8 cellular contexts compared by ENCODE assay signal in the genomic region with DNA sequence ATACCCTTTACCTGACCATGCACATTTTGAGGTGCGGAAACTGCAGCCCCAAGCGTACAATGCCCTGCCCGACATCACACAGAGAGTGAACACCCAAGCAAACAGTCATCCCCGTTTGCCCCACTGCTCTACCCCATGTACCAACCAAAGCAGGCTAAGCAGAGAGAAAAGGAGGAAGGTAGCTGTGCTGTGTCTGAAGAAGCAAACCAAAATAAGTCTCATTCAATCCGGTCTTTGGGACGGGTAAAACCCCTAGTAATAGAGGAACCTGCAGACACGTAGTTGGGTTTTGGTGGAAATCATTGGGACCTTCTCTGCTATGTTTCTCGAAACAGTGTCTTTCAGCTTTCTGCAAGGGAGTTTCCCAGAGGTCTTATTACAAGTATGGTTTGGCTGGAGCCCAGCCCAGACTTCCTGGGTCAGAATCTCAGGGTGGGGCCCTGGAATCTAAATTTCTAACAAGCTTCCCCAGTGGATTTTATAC.
A peak's percentile ranks its signal among the peaks of the same experiment; 100 is the strongest.
DNase-seq lines count a peak whose midpoint lies in the region; ATAC-seq and TF ChIP-seq lines count a peak whose summit lies in the region.

No MANE protein-coding gene starts in this region.

- H3K27me3 Mint-ChIP-seq in CD14-positive monocyte (ENCODE audit: low read depth in 3 of 3) (peaks cover 48 to 70% (median 57%) of the 10 kb centered on the region in 3 donors), WTC11 (ENCODE audit: low read depth) (peaks cover 37% of the 10 kb centered on the region)

- peak; percentile 56 for DNase-seq in CD14-positive monocyte (ENCODE audit: low spot score)
- DNase-seq in NCI-H226, result peak; percentile 75
- peak; percentile 72 for DNase-seq in glomerular visceral epithelial cell (ENCODE audit: extremely low spot score)
- no peak for DNase-seq in middle frontal gyrus (ENCODE audit: extremely low spot score, low spot score)
- DNase-seq in cardiac septum (ENCODE audit: low spot score), result no peak
- DNase-seq in WTC11 (ENCODE audit: low spot score), result no peak
- no peak for DNase-seq in cortex of kidney (lab: John Stamatoyannopoulos, UW)

- H3K4me1 Mint-ChIP-seq in CD14-positive monocyte (peaks cover 18% of the 10 kb centered on the region), WTC11 (peaks cover 78% of the 10 kb centered on the region)

- H3K9me3 Mint-ChIP-seq in CD14-positive monocyte (peaks cover 0 to 5% (median 0%) of the 10 kb centered on the region in 7 donors), WTC11 (no peaks in the 10 kb centered on the region)

- intact Hi-C loops in CD14-positive monocyte (cut with micrococcal nuclease) (loop anchor here in 1 of 2 donors (10.0 kb wide), 1 partner anchor 173 kb away; no protein-coding TSS in a partner anchor), cardiac septum (cut with DNase I) (loop anchor here (10.0 kb wide), 1 partner anchor 343 kb away; no protein-coding TSS in a partner anchor)

- TF ChIP-seq CTCF in CD14-positive monocyte (IDR thresholded peaks at IDR 0.05) (no peak), WTC11 (IDR thresholded peaks at IDR 0.05) (no peak)

- H3K27ac Mint-ChIP-seq in CD14-positive monocyte (peak overlapping the region in 6 of 7 donors; percentile 46 to 85 (median 72)), WTC11 (no peak overlapping the region)

- H3K4me3 Mint-ChIP-seq in CD14-positive monocyte (peak overlapping the region in 1 of 2 donors; percentile 67), WTC11 (no peak overlapping the region)

- CTCF ChIA-PET in WTC11 (lab: Charles Lee), result interaction anchor here (0.6 to 1.2 kb wide), 3 partner anchors 9 to 344 kb away, joined by 3 read pairs; no protein-coding TSS in a partner anchor

- peak; percentile 82 for ATAC-seq in GM21381 (IDR thresholded peaks at IDR 0.05; ENCODE audit: unreplicated experiment)
- no peak for ATAC-seq in WTC11

- POLR2A ChIA-PET in WTC11 (lab: Charles Lee), result no interaction called here

- peaks cover 0 to 4% of the 10 kb centered on the region in 2 donors for H3K36me3 Mint-ChIP-seq in CD14-positive monocyte
- H3K36me3 Mint-ChIP-seq in WTC11, result no peaks in the 10 kb centered on the region

TF ChIP-seq in WTC11, 78 proteins besides CTCF, POLR2A, EP300 and RAD21:
- TF ChIP-seq IRF1 (CRISPR knock-in tag; IDR thresholded peaks at IDR 0.05), result no peak
- no peak for TF ChIP-seq TCF7 (CRISPR knock-in tag; IDR thresholded peaks at IDR 0.05; ENCODE audit: low read depth)
- no peak for TF ChIP-seq GABPB1 (CRISPR knock-in tag; IDR thresholded peaks at IDR 0.05)
- no peak for TF ChIP-seq TP53 (CRISPR knock-in tag; IDR thresholded peaks at IDR 0.05)
- TF ChIP-seq, protein P1, sequence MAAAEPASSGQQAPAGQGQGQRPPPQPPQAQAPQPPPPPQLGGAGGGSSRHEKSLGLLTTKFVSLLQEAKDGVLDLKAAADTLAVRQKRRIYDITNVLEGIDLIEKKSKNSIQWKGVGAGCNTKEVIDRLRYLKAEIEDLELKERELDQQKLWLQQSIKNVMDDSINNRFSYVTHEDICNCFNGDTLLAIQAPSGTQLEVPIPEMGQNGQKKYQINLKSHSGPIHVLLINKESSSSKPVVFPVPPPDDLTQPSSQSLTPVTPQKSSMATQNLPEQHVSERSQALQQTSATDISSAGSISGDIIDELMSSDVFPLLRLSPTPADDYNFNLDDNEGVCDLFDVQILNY (CRISPR knock-in tag; IDR thresholded peaks at IDR 0.05), result no peak
- TF ChIP-seq, protein P2, sequence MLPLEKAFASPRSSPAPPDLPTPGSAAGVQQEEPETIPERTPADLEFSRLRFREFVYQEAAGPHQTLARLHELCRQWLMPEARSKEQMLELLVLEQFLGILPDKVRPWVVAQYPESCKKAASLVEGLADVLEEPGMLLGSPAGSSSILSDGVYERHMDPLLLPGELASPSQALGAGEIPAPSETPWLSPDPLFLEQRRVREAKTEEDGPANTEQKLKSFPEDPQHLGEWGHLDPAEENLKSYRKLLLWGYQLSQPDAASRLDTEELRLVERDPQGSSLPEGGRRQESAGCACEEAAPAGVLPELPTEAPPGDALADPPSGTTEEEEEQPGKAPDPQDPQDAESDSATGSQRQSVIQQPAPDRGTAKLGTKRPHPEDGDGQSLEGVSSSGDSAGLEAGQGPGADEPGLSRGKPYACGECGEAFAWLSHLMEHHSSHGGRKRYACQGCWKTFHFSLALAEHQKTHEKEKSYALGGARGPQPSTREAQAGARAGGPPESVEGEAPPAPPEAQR (CRISPR knock-in tag; IDR thresholded peaks at IDR 0.05), result no peak
- TF ChIP-seq, protein P3, sequence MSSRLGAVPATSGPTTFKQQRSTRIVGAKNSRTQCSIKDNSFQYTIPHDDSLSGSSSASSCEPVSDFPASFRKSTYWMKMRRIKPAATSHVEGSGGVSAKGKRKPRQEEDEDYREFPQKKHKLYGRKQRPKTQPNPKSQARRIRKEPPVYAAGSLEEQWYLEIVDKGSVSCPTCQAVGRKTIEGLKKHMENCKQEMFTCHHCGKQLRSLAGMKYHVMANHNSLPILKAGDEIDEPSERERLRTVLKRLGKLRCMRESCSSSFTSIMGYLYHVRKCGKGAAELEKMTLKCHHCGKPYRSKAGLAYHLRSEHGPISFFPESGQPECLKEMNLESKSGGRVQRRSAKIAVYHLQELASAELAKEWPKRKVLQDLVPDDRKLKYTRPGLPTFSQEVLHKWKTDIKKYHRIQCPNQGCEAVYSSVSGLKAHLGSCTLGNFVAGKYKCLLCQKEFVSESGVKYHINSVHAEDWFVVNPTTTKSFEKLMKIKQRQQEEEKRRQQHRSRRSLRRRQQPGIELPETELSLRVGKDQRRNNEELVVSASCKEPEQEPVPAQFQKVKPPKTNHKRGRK (CRISPR knock-in tag; IDR thresholded peaks at IDR 0.05; ENCODE audit: borderline replicate concordance), result no peak
- no peak for TF ChIP-seq RORB (CRISPR knock-in tag; IDR thresholded peaks at IDR 0.05)
- TF ChIP-seq, protein P4, sequence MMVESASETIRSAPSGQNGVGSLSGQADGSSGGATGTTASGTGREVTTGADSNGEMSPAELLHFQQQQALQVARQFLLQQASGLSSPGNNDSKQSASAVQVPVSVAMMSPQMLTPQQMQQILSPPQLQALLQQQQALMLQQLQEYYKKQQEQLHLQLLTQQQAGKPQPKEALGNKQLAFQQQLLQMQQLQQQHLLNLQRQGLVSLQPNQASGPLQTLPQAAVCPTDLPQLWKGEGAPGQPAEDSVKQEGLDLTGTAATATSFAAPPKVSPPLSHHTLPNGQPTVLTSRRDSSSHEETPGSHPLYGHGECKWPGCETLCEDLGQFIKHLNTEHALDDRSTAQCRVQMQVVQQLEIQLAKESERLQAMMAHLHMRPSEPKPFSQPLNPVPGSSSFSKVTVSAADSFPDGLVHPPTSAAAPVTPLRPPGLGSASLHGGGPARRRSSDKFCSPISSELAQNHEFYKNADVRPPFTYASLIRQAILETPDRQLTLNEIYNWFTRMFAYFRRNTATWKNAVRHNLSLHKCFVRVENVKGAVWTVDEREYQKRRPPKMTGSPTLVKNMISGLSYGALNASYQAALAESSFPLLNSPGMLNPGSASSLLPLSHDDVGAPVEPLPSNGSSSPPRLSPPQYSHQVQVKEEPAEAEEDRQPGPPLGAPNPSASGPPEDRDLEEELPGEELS (CRISPR knock-in tag; IDR thresholded peaks at IDR 0.05), result no peak
- TF ChIP-seq TEAD4 (CRISPR knock-in tag; IDR thresholded peaks at IDR 0.05), result no peak

Comparison
In these comparisons a context has a peak if more than half of its experiments do, and no peak if none do; other contexts are left out.
1. DNase-seq: peak in CD14-positive monocyte (single experiment), NCI-H226 (single experiment) and glomerular visceral epithelial cell (single experiment); none in middle frontal gyrus (single experiment), cardiac septum (single experiment), WTC11 (single experiment) and cortex of kidney (single experiment).